ENCODE assay signal across 8 cellular contexts in the genomic region with DNA sequence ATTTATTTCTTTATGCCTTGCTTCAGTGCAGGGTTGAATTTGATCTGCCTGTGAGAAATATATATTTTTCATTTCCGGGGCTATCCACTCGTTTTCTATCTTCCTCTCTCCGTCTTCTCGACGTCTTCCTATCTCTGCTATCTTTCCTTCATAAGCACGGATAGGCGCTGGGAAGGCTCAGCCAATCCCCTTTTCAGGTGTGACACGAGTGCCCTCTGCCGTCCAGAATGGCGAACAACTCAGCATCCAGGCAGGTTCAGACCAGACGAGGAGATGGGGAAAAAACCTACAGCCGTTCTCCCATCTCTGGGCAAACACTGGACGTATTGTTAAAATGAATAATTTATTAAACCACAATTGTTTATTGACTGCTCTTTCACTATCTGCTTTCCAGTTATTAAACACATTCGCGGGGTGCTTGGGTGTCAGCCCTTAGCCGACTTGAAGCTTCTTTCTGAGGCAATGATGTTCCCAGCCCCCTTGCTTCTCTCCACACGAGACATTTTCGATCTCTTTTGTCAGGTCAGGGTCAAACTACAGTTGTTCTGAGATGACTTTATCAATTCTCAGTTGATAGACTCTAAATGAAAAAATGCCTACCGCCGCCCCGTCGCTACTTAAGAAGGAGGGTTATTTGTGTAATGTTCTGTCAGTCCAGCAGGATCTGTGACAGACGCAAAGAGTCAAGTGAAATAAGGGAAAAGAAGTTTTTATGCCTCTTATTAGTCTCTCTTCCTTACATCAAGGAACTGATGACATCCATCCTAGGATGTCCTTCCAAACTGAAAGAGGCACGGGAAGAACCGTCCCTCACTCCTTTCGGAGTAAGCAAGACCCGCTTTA.
DNase-seq lines count a peak whose midpoint lies in the region; ATAC-seq and TF ChIP-seq lines count a peak whose summit lies in the region.

No MANE protein-coding gene starts in this region.

- TF ChIP-seq CTCF in foreskin keratinocyte (conservative IDR thresholded peaks at IDR 0.05) (peak; percentile 94), omental fat pad (IDR thresholded peaks at IDR 0.05) (no peak)

- ATAC-seq in HG02759 (IDR thresholded peaks at IDR 0.05; ENCODE audit: unreplicated experiment) = peak; percentile 83
- ATAC-seq in foreskin keratinocyte = peak; percentile 98
- ATAC-seq in omental fat pad (ENCODE audit: low FRiP score) = peak; percentile 72
- ATAC-seq in HG02973 (IDR thresholded peaks at IDR 0.05; ENCODE audit: unreplicated experiment) = no peak

- no peaks in the 10 kb centered on the region for H3K4me1 ChIP-seq in foreskin keratinocyte

- H3K27ac ChIP-seq in foreskin keratinocyte = no peak overlapping the region

- DNase-seq in NCI-H524 (lab: John Stamatoyannopoulos, UW) (peak; percentile 36 to 64), NCI-H524 treated with DMSO at 0.1 percent for 48 hours (lab: John Stamatoyannopoulos, UW) (no peak), NCI-H2171 (lab: John Stamatoyannopoulos, UW) (peak; percentile 40), foreskin keratinocyte (peak; percentile 31 to 69), omental fat pad (ENCODE audit: low spot score) (no peak)
- peak; percentile 75 for DNase-seq in activated CD8-positive, alpha-beta memory T cell treated with anti-CD3 and anti-CD28 coated beads, Interleukin-2, amount 50 U/mL, for 48 hours

- no peaks in the 10 kb centered on the region for H3K27me3 ChIP-seq in foreskin keratinocyte

Comparison
In these comparisons a context has a peak if more than half of its experiments do, and no peak if none do; other contexts are left out.
1. DNase-seq: peak in NCI-H524 (2 of 2), NCI-H2171 (single experiment), activated CD8-positive, alpha-beta memory T cell treated with anti-CD3 and anti-CD28 coated beads, Interleukin-2, amount 50 U/mL, for 48 hours (single experiment) and foreskin keratinocyte (2 of 2); none in NCI-H524 treated with DMSO at 0.1 percent for 48 hours (single experiment) and omental fat pad (single experiment).